1 cellular context compared by ENCODE assay signal in genomic region chr12:105775351-105775750, GRCh38.
TF ChIP-seq lines count a peak whose summit lies in the region.

No MANE protein-coding gene starts in this region.

TF ChIP-seq in A549, 52 proteins besides CTCF, POLR2A, EP300 and RAD21 (continued from another document):
- TF ChIP-seq REST (IDR thresholded peaks at IDR 0.05) (no peak), ESRRA (IDR thresholded peaks at IDR 0.05; ENCODE audit: borderline replicate concordance, low read length) (no peak), MAX (IDR thresholded peaks at IDR 0.05) (no peak), MAZ (IDR thresholded peaks at IDR 0.05; ENCODE audit: borderline replicate concordance, low read depth, low read length) (no peak)
- TF ChIP-seq, protein P1, sequence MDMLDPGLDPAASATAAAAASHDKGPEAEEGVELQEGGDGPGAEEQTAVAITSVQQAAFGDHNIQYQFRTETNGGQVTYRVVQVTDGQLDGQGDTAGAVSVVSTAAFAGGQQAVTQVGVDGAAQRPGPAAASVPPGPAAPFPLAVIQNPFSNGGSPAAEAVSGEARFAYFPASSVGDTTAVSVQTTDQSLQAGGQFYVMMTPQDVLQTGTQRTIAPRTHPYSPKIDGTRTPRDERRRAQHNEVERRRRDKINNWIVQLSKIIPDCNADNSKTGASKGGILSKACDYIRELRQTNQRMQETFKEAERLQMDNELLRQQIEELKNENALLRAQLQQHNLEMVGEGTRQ (IDR thresholded peaks at IDR 0.05) = no peak
